In genomic region chr1:147890177-147890790, GRCh38 we compare ENCODE assay signal across 1 cellular context.
A peak's percentile ranks its signal among the peaks of the same experiment; 100 is the strongest.
TF ChIP-seq lines count a peak whose summit lies in the region.

No MANE protein-coding gene starts in this region.

TF ChIP-seq in K562, 482 proteins besides CTCF, POLR2A, EP300 and RAD21 (continued from another document and continues in another):
- TF ChIP-seq FOXP1 (CRISPR knock-in tag; IDR thresholded peaks at IDR 0.05) (no peak), CREM (IDR thresholded peaks at IDR 0.05; ENCODE audit: low read depth) (0 out of 2 replicates have a peak, but pooled peaks have one; percentile 21), MEF2D (tag; conservative IDR thresholded peaks at IDR 0.05; ENCODE audit: low read depth) (no peak), MNT (conservative IDR thresholded peaks at IDR 0.05) (no peak), ELF4 (CRISPR knock-in tag; IDR thresholded peaks at IDR 0.05) (no peak), HSF4 (CRISPR knock-in tag; IDR thresholded peaks at IDR 0.05; ENCODE audit: borderline replicate concordance) (no peak), USF2 (CRISPR knock-in tag; IDR thresholded peaks at IDR 0.05) (no peak), ARID2 (IDR thresholded peaks at IDR 0.05) (peak; percentile 75; the same call in 1 of the 2 replicates), SMAD1 (IDR thresholded peaks at IDR 0.05; ENCODE audit: low read depth, low read length, partially characterized antibody) (no peak), DEAF1 (CRISPR knock-in tag; IDR thresholded peaks at IDR 0.05) (peak; percentile 68), CXXC5 (CRISPR knock-in tag; IDR thresholded peaks at IDR 0.05) (0 out of 2 replicates have a peak, but pooled peaks have one; percentile 35), ATF3 (IDR thresholded peaks at IDR 0.05) (no peak), ATF3 (CRISPR knock-in tag; conservative IDR thresholded peaks at IDR 0.05) (no peak), U2AF1 (optimal IDR thresholded peaks at IDR 0.05; ENCODE audit: low read depth, low read length) (no peak), GTF2E2 (tag; IDR thresholded peaks at IDR 0.05) (no peak), ZNF551 (CRISPR knock-in tag; IDR thresholded peaks at IDR 0.05) (no peak), DIDO1 (tag; IDR thresholded peaks at IDR 0.05; ENCODE audit: low read depth) (no peak), ZNF398 (CRISPR knock-in tag; IDR thresholded peaks at IDR 0.05) (no peak), ETV1 (tag; conservative IDR thresholded peaks at IDR 0.05; ENCODE audit: low read depth) (0 out of 2 replicates have a peak, but pooled peaks have one; percentile 23), HOXB6 (CRISPR knock-in tag; IDR thresholded peaks at IDR 0.05; ENCODE audit: borderline replicate concordance) (no peak), ATF6 (CRISPR knock-in tag; IDR thresholded peaks at IDR 0.05) (no peak), MTA1 (IDR thresholded peaks at IDR 0.05; ENCODE audit: borderline replicate concordance) (no peak), CTCFL (IDR thresholded peaks at IDR 0.05; ENCODE audit: borderline replicate concordance, insufficient read depth, low read depth, low read length, poor library complexity, severe bottlenecking) (peak; percentile 25), PTTG1 (tag; IDR thresholded peaks at IDR 0.05; ENCODE audit: low read depth) (no peak), CCNT2 (IDR thresholded peaks at IDR 0.05; ENCODE audit: borderline replicate concordance, extremely low read depth, insufficient read length, low read depth, low read length) (no peak), GABPA (tag; conservative IDR thresholded peaks at IDR 0.05; ENCODE audit: low read depth) (no peak), RUNX1 (IDR thresholded peaks at IDR 0.05; ENCODE audit: low read depth) (no peak), ZNF217 (CRISPR knock-in tag; IDR thresholded peaks at IDR 0.05) (no peak), ZSCAN29 (IDR thresholded peaks at IDR 0.05) (no peak), TSHZ1 (CRISPR knock-in tag; IDR thresholded peaks at IDR 0.05) (no peak), HMBOX1 (IDR thresholded peaks at IDR 0.05) (no peak), AFF1 (IDR thresholded peaks at IDR 0.05; ENCODE audit: low read depth in 1 of 2, partially characterized antibody in 2 of 2) (no peak), ZNF253 (CRISPR knock-in tag; conservative IDR thresholded peaks at IDR 0.05) (no peak), STAG1 (CRISPR knock-in tag; IDR thresholded peaks at IDR 0.05; ENCODE audit: borderline replicate concordance) (peak; percentile 76; the same call in 1 of the 2 replicates), JUN (IDR thresholded peaks at IDR 0.05; ENCODE audit: borderline replicate concordance, low read depth, low read length) (no peak), JUN (CRISPR knock-in tag; IDR thresholded peaks at IDR 0.05; ENCODE audit: borderline replicate concordance) (no peak), POLR2AphosphoS2 (IDR thresholded peaks at IDR 0.05; ENCODE audit: low read length) (no peak), BCL6 (CRISPR knock-in tag; IDR thresholded peaks at IDR 0.05) (no peak), CEBPB (tag; IDR thresholded peaks at IDR 0.05) (no peak), ESRRA (IDR thresholded peaks at IDR 0.05; ENCODE audit: borderline replicate concordance, low read depth) (0 out of 2 replicates have a peak, but pooled peaks have one; percentile 20)
